Comparison of ENCODE assay signal across 1 cellular context in the genomic region with DNA sequence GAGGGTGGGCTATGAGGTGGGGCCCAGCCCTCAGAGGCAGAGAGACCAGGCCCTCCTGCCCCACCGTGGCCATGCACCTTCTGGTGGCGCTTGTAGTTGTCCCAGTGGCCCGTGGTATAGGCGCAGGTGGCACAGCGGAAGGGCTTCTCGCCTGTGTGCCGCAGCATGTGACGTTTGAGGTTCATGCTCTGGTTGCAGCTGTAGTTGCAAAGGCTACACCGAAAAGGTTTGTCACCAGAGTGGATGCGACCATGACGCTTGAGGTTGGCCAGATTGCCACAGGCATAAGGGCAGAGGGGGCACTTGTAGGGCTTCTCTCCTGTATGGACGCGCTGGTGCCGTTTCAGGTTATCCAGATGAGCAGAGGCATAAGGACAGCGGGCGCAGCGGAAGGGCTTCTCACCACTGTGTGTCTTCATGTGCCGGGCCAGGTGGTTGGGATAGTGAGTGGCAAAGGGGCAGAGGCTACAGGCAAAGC.
TF ChIP-seq lines count a peak whose summit lies in the region.

No MANE protein-coding gene starts in this region.

TF ChIP-seq in HepG2, 621 proteins besides CTCF, POLR2A, EP300 and RAD21 (continued from another document):
- TF ChIP-seq ZNF609 (CRISPR knock-in tag; IDR thresholded peaks at IDR 0.05; ENCODE audit: borderline replicate concordance): no peak
- TF ChIP-seq ZBTB26 (CRISPR knock-in tag; IDR thresholded peaks at IDR 0.05; ENCODE audit: borderline replicate concordance): no peak
- TF ChIP-seq FOXP4 (CRISPR knock-in tag; IDR thresholded peaks at IDR 0.05): no peak
- TF ChIP-seq ZNF160 (CRISPR knock-in tag; IDR thresholded peaks at IDR 0.05): no peak
- TF ChIP-seq, protein P1, sequence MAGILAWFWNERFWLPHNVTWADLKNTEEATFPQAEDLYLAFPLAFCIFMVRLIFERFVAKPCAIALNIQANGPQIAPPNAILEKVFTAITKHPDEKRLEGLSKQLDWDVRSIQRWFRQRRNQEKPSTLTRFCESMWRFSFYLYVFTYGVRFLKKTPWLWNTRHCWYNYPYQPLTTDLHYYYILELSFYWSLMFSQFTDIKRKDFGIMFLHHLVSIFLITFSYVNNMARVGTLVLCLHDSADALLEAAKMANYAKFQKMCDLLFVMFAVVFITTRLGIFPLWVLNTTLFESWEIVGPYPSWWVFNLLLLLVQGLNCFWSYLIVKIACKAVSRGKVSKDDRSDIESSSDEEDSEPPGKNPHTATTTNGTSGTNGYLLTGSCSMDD (CRISPR knock-in tag; IDR thresholded peaks at IDR 0.05): no peak
- TF ChIP-seq PHF8 (CRISPR knock-in tag; IDR thresholded peaks at IDR 0.05): 0 out of 2 replicates have a peak, but pooled peaks have one; percentile 5
- TF ChIP-seq, protein P2, sequence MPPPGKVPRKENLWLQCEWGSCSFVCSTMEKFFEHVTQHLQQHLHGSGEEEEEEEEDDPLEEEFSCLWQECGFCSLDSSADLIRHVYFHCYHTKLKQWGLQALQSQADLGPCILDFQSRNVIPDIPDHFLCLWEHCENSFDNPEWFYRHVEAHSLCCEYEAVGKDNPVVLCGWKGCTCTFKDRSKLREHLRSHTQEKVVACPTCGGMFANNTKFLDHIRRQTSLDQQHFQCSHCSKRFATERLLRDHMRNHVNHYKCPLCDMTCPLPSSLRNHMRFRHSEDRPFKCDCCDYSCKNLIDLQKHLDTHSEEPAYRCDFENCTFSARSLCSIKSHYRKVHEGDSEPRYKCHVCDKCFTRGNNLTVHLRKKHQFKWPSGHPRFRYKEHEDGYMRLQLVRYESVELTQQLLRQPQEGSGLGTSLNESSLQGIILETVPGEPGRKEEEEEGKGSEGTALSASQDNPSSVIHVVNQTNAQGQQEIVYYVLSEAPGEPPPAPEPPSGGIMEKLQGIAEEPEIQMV (CRISPR knock-in tag; IDR thresholded peaks at IDR 0.05; ENCODE audit: low read depth): no peak
- peak; percentile 82 for TF ChIP-seq RBFOX2 (IDR thresholded peaks at IDR 0.05; ENCODE audit: low read depth, low read length)
- TF ChIP-seq ZNF143 (CRISPR knock-in tag; IDR thresholded peaks at IDR 0.05): no peak
- TF ChIP-seq, protein P3, sequence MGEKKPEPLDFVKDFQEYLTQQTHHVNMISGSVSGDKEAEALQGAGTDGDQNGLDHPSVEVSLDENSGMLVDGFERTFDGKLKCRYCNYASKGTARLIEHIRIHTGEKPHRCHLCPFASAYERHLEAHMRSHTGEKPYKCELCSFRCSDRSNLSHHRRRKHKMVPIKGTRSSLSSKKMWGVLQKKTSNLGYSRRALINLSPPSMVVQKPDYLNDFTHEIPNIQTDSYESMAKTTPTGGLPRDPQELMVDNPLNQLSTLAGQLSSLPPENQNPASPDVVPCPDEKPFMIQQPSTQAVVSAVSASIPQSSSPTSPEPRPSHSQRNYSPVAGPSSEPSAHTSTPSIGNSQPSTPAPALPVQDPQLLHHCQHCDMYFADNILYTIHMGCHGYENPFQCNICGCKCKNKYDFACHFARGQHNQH (CRISPR knock-in tag; IDR thresholded peaks at IDR 0.05): no peak
- TF ChIP-seq ISL2 (CRISPR knock-in tag; IDR thresholded peaks at IDR 0.05): no peak
- TF ChIP-seq, protein P4, sequence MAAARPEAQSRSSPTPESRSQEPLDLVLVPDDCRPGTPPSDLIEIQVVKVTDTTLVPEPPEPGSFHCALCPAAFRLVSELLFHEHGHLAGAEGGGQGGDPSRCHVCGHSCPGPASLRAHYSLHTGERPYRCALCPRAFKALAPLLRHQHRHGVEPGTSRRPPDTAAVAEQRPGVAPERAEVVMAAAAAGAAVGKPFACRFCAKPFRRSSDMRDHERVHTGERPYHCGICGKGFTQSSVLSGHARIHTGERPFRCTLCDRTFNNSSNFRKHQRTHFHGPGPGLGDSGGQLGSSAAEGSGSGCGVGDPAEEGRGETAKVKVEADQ (CRISPR knock-in tag; IDR thresholded peaks at IDR 0.05; ENCODE audit: borderline replicate concordance): no peak
- TF ChIP-seq ZNF672 (CRISPR knock-in tag; IDR thresholded peaks at IDR 0.05): no peak
- peak; percentile 98 for TF ChIP-seq AGO2 (optimal IDR thresholded peaks at IDR 0.05; ENCODE audit: low read depth, low read length)
- TF ChIP-seq, protein P5, sequence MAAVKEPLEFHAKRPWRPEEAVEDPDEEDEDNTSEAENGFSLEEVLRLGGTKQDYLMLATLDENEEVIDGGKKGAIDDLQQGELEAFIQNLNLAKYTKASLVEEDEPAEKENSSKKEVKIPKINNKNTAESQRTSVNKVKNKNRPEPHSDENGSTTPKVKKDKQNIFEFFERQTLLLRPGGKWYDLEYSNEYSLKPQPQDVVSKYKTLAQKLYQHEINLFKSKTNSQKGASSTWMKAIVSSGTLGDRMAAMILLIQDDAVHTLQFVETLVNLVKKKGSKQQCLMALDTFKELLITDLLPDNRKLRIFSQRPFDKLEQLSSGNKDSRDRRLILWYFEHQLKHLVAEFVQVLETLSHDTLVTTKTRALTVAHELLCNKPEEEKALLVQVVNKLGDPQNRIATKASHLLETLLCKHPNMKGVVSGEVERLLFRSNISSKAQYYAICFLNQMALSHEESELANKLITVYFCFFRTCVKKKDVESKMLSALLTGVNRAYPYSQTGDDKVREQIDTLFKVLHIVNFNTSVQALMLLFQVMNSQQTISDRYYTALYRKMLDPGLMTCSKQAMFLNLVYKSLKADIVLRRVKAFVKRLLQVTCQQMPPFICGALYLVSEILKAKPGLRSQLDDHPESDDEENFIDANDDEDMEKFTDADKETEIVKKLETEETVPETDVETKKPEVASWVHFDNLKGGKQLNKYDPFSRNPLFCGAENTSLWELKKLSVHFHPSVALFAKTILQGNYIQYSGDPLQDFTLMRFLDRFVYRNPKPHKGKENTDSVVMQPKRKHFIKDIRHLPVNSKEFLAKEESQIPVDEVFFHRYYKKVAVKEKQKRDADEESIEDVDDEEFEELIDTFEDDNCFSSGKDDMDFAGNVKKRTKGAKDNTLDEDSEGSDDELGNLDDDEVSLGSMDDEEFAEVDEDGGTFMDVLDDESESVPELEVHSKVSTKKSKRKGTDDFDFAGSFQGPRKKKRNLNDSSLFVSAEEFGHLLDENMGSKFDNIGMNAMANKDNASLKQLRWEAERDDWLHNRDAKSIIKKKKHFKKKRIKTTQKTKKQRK (IDR thresholded peaks at IDR 0.05; ENCODE audit: low read length): no peak
- peak; percentile 16; the same call in 1 of the 2 replicates for TF ChIP-seq ZFX (CRISPR knock-in tag; IDR thresholded peaks at IDR 0.05; ENCODE audit: low read depth)
- TF ChIP-seq SMARCE1 (IDR thresholded peaks at IDR 0.05; ENCODE audit: borderline replicate concordance): no peak
TF ChIP-seq in HepG2: peak in this region for 18.
